Comparison of ENCODE assay signal across 15 cellular contexts in the genomic region with DNA sequence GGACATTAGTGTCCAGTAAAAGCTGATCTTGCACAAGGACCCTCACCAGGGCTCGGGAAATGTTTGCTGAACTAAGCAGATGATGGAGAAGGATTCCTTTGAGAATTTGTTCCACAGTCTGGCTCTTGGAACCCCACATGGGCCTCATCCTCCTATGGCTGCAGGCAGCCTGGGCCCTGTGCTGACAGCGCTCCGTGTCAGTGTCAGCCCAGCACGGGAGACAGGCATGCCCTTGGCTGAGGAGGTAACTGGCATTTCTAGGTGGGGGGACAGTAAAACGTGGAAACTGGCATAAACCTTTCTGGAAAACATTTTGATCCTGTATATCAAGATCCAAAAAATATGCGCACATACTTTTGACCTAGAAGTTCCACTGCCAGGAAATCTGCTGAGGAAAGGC.
"Had no signal": no experiment of that assay in that cellular context is flagged by ENCODE, and none has a peak within 500 bp of the region (broad histone marks: within the 10 kb centered on the region; RNA-seq: fewer than 3 reads in every experiment).

No MANE protein-coding gene starts in this region.

- H3K36me3 Mint-ChIP-seq: type B pancreatic cell had no signal

- H3K9me3 Mint-ChIP-seq: effector memory CD8-positive, alpha-beta T cell; nephron progenitor cell; type B pancreatic cell had no signal

- H3K36me3 ChIP-seq: right atrium auricular region, thyroid gland, uterus had no signal

- DNase-seq: effector memory CD8-positive, alpha-beta T cell; esophagus squamous epithelium; foreskin fibroblast; glutamatergic neuron; left colon; naive thymus-derived CD4-positive, alpha-beta T cell; nephron progenitor cell; small intestine; stimulated activated CD4-positive, alpha-beta T cell treated with anti-CD3 and anti-CD28 coated beads, Interleukin-12 subunit alpha, Interleukin-12 subunit beta, amount 100 ng/mL, for 4 hours; stimulated activated naive CD4-positive, alpha-beta T cell treated with Interleukin-2 at 50 U/mL for 16 hours; thyroid gland; uterus had no signal

- H3K4me3 ChIP-seq: esophagus squamous epithelium, gastroesophageal sphincter, right atrium auricular region, thyroid gland, uterus had no signal

- H3K27ac ChIP-seq: esophagus squamous epithelium, gastroesophageal sphincter, right atrium auricular region, thyroid gland, uterus had no signal

- H3K27ac Mint-ChIP-seq: effector memory CD8-positive, alpha-beta T cell; type B pancreatic cell had no signal

- ATAC-seq: effector memory CD8-positive, alpha-beta T cell; gastroesophageal sphincter; left colon; naive thymus-derived CD4-positive, alpha-beta T cell had no signal

- H3K27me3 ChIP-seq: esophagus squamous epithelium, gastroesophageal sphincter, right atrium auricular region, thyroid gland, uterus had no signal

- H3K27me3 Mint-ChIP-seq: effector memory CD8-positive, alpha-beta T cell; naive thymus-derived CD4-positive, alpha-beta T cell; type B pancreatic cell had no signal

- H3K4me3 Mint-ChIP-seq: effector memory CD8-positive, alpha-beta T cell; nephron progenitor cell; type B pancreatic cell had no signal

- FAIRE-seq: small intestine had no signal

- H3K9me3 ChIP-seq: esophagus squamous epithelium, gastroesophageal sphincter, right atrium auricular region, thyroid gland, uterus had no signal

- H3K4me1 ChIP-seq: uterus had no signal
